In genomic region chr3:119034256-119035013, GRCh38 we compare ENCODE assay signal across 8 cellular contexts. TPM values are rescaled to one million over a fixed set of nuclear protein-coding genes. Genes with fewer than 3 reads are reported as not detected.
A peak's percentile ranks its signal among the peaks of the same experiment; 100 is the strongest.
DNase-seq lines count a peak whose midpoint lies in the region; ATAC-seq, FAIRE-seq and TF ChIP-seq lines count a peak whose summit lies in the region.

A gene with protein sequence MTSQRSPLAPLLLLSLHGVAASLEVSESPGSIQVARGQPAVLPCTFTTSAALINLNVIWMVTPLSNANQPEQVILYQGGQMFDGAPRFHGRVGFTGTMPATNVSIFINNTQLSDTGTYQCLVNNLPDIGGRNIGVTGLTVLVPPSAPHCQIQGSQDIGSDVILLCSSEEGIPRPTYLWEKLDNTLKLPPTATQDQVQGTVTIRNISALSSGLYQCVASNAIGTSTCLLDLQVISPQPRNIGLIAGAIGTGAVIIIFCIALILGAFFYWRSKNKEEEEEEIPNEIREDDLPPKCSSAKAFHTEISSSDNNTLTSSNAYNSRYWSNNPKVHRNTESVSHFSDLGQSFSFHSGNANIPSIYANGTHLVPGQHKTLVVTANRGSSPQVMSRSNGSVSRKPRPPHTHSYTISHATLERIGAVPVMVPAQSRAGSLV (minus strand): TSS chr3:119034846. CDS start chr3:119034582, 264 bp downstream.

- POLR2A ChIA-PET in A549 (lab: Yijun Ruan, JAX) = interaction anchor here (0.5 to 2.0 kb wide), 2 partner anchors 156 to 206 kb away, joined by 3 to 18 read pairs; partner anchors contain the start of gene B4GALT4

- H3K4me1 ChIP-seq in A549 = peaks cover 12% of the 10 kb centered on the region; the same call in 1 of the 3 replicates

- 5% methylated on average over 18 of the region's 80 CpGs for whole genome bisulfite sequencing in A549 (ENCODE audit: missing lambda C conversion rate)

- no peaks in the 10 kb centered on the region for H3K9me3 ChIP-seq in A549

- peak; percentile 56 for TF ChIP-seq POLR2A in A549 (IDR thresholded peaks at IDR 0.05; ENCODE audit: low read length)

- FAIRE-seq in A549 (lab: Jason Lieb, UNC) = no peak

- peak; percentile 29 to 79; a peak in 4 of 5 replicates for TF ChIP-seq RAD21 in A549 (conservative IDR thresholded peaks at IDR 0.05 in 1 of 2, IDR thresholded peaks at IDR 0.05 in 1 of 2)

- peak within 1 kb of the TSS; percentile 65 to 73 for H3K27ac ChIP-seq in A549

- TF ChIP-seq EP300 in A549 (IDR thresholded peaks at IDR 0.05) = no peak

- CTCF ChIA-PET in A549 (lab: Yijun Ruan, JAX) = interaction anchor here (0.8 to 6.3 kb wide), 35 partner anchors 10 to 206 kb away, joined by 3 to 207 read pairs (median 4); partner anchors contain the start of gene B4GALT4

- H3K4me3 ChIP-seq in A549 = peak within 1 kb of the TSS; percentile 73

- peak; percentile 93 to 97 for ATAC-seq in A549
- ATAC-seq in GM18511 (IDR thresholded peaks at IDR 0.05; ENCODE audit: unreplicated experiment) = peak; percentile 96
- peak; percentile 95 for ATAC-seq in HG03045 (IDR thresholded peaks at IDR 0.05; ENCODE audit: unreplicated experiment)

- DNase-seq in A549 (ENCODE audit: low read depth in 1 of 2, low spot score in 1 of 2) = peak; percentile 75 to 82
- peak; percentile 69 for DNase-seq in NCI-H2227 (lab: John Stamatoyannopoulos, UW; ENCODE audit: unreplicated experiment)
- DNase-seq in activated CD4-positive, alpha-beta T cell treated with anti-CD3 and anti-CD28 coated beads, Interleukin-2, amount 50 U/mL, for 4 hours = peak; percentile 53 to 58
- DNase-seq in ecto neural progenitor cell (ENCODE audit: low spot score) = peak; percentile 89
- peak; percentile 47 to 63 for DNase-seq in lung microvascular endothelial cell (ENCODE audit: low read depth in 2 of 2)
- peak; percentile 25 for DNase-seq in stimulated activated CD8-positive, alpha-beta memory T cell treated with anti-CD3 and anti-CD28 coated beads, Interleukin-12 subunit alpha, Interleukin-12 subunit beta, amount 100 ng/mL, for 1 hour (ENCODE audit: low read depth)

- H3K4me2 ChIP-seq in A549 = peak within 1 kb of the TSS; percentile 85

- TF ChIP-seq CTCF in A549 (IDR thresholded peaks at IDR 0.05) = peak; percentile 83

TF ChIP-seq in A549, 52 proteins besides CTCF, POLR2A, EP300 and RAD21:
- TF ChIP-seq CBX8 (IDR thresholded peaks at IDR 0.05) (peak; percentile 36), BCL3 (IDR thresholded peaks at IDR 0.05) (no peak), NPAS2 (CRISPR knock-in tag; IDR thresholded peaks at IDR 0.05; ENCODE audit: borderline replicate concordance) (no peak), TFCP2L1 (CRISPR knock-in tag; IDR thresholded peaks at IDR 0.05) (no peak), FOXS1 (CRISPR knock-in tag; IDR thresholded peaks at IDR 0.05) (no peak), RNF2 (IDR thresholded peaks at IDR 0.05; ENCODE audit: borderline replicate concordance, low read depth) (0 out of 2 replicates have a peak, but pooled peaks have one; percentile 29), TP53 (CRISPR knock-in tag; IDR thresholded peaks at IDR 0.05) (no peak), FOSL2 (IDR thresholded peaks at IDR 0.05) (no peak), FOSL2 (CRISPR knock-in tag; IDR thresholded peaks at IDR 0.05) (no peak), RARB (CRISPR knock-in tag; IDR thresholded peaks at IDR 0.05) (no peak), E2F6 (IDR thresholded peaks at IDR 0.05; ENCODE audit: borderline replicate concordance, low read depth) (no peak), SREBF2 (IDR thresholded peaks at IDR 0.05) (no peak), SMC3 (IDR thresholded peaks at IDR 0.05) (peak; percentile 92), HDAC2 (IDR thresholded peaks at IDR 0.05) (no peak), HOXB5 (CRISPR knock-in tag; IDR thresholded peaks at IDR 0.05) (no peak), MAFK (IDR thresholded peaks at IDR 0.05; ENCODE audit: partially characterized antibody) (no peak), HEYL (CRISPR knock-in tag; IDR thresholded peaks at IDR 0.05) (no peak), MYC (IDR thresholded peaks at IDR 0.05; ENCODE audit: borderline replicate concordance, low read length) (no peak), NR3C1 (IDR thresholded peaks at IDR 0.05) (no peak), PHF8 (IDR thresholded peaks at IDR 0.05; ENCODE audit: borderline replicate concordance, low read depth) (no peak), KDM1A (IDR thresholded peaks at IDR 0.05; ENCODE audit: low read depth) (no peak), JUN (IDR thresholded peaks at IDR 0.05) (peak in 1 of 2 experiments; percentile 41; a peak in 1 of 5 replicates)
- TF ChIP-seq, protein P1, sequence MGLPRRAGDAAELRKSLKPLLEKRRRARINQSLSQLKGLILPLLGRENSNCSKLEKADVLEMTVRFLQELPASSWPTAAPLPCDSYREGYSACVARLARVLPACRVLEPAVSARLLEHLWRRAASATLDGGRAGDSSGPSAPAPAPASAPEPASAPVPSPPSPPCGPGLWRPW (IDR thresholded peaks at IDR 0.05) = no peak
- TF ChIP-seq, protein P2, sequence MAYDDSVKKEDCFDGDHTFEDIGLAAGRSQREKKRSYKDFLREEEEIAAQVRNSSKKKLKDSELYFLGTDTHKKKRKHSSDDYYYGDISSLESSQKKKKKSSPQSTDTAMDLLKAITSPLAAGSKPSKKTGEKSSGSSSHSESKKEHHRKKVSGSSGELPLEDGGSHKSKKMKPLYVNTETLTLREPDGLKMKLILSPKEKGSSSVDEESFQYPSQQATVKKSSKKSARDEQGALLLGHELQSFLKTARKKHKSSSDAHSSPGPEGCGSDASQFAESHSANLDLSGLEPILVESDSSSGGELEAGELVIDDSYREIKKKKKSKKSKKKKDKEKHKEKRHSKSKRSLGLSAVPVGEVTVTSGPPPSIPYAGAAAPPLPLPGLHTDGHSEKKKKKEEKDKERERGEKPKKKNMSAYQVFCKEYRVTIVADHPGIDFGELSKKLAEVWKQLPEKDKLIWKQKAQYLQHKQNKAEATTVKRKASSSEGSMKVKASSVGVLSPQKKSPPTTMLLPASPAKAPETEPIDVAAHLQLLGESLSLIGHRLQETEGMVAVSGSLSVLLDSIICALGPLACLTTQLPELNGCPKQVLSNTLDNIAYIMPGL (CRISPR knock-in tag; IDR thresholded peaks at IDR 0.05; ENCODE audit: borderline replicate concordance) = no peak
- TF ChIP-seq, protein P3, sequence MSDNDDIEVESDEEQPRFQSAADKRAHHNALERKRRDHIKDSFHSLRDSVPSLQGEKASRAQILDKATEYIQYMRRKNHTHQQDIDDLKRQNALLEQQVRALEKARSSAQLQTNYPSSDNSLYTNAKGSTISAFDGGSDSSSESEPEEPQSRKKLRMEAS (IDR thresholded peaks at IDR 0.05) = peak; percentile 50; the same call in 1 of the 2 replicates
- TF ChIP-seq, protein P4, sequence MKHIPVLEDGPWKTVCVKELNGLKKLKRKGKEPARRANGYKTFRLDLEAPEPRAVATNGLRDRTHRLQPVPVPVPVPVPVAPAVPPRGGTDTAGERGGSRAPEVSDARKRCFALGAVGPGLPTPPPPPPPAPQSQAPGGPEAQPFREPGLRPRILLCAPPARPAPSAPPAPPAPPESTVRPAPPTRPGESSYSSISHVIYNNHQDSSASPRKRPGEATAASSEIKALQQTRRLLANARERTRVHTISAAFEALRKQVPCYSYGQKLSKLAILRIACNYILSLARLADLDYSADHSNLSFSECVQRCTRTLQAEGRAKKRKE (CRISPR knock-in tag; IDR thresholded peaks at IDR 0.05; ENCODE audit: low read depth) = no peak

RNA-seq across cellular contexts. Expression of the gene that starts here (rescaled TPM):
- polyA plus RNA-seq in A549 (2011; rRNA removed) (21.7 and 22.2 TPM in 2 replicates), A549 (2017; fragmentation: RNase III; extraction: RNeasy Plus Mini Kit Qiagen cat#74134 plus additional on column Dnase treatment) (5.0 to 5.2 TPM (median 5.1 TPM) in 3 replicates)
- polyA plus RNA-seq in A549 (2012; cell fraction: cytosol; rRNA removed) = 10.8 and 16.7 TPM in 2 replicates
- 18.7 and 18.8 TPM in 2 replicates for polyA plus RNA-seq in A549 (2012; cell fraction: nucleus; rRNA removed)
- polyA minus RNA-seq in A549 (2011; rRNA and poly(A)+ RNA removed) = 43.8 and 54.6 TPM in 2 replicates
- total RNA-seq in lung microvascular endothelial cell = under 0.01 TPM in 2 replicates

Comparison
In these comparisons a context has a peak if more than half of its experiments do, and no peak if none do; other contexts are left out.
1. Peak in every context shown above with its lines: DNase-seq, ATAC-seq, H3K4me3 ChIP-seq and H3K27ac ChIP-seq.
2. Peak in DNase-seq in lung microvascular endothelial cell; RNA of the gene not detected or under 1 TPM.
3. DNase-seq: peak in every context shown above with its lines; median percentile 89 in ecto neural progenitor cell; 78 in A549; 69 in NCI-H2227; 56 in activated CD4-positive, alpha-beta T cell treated with anti-CD3 and anti-CD28 coated beads, Interleukin-2, amount 50 U/mL, for 4 hours; 55 in lung microvascular endothelial cell; 25 in stimulated activated CD8-positive, alpha-beta memory T cell treated with anti-CD3 and anti-CD28 coated beads, Interleukin-12 subunit alpha, Interleukin-12 subunit beta, amount 100 ng/mL, for 1 hour.